In genomic region chr17:81511550-81511799, GRCh38 we compare ENCODE assay signal across 8 cellular contexts. TPM values are rescaled to one million over a fixed set of nuclear protein-coding genes. Genes with fewer than 3 reads are reported as not detected.
A peak's percentile ranks its signal among the peaks of the same experiment; 100 is the strongest.
DNase-seq lines count a peak whose midpoint lies in the region; ATAC-seq, FAIRE-seq and TF ChIP-seq lines count a peak whose summit lies in the region.

No MANE protein-coding gene starts in this region.

- peak overlapping the region; percentile 82 for H3K4me2 ChIP-seq in HepG2 (ENCODE audit: low read depth, low read length)

- TF ChIP-seq EP300 in HepG2 (IDR thresholded peaks at IDR 0.05; ENCODE audit: low read depth in 2 of 2, low read length in 2 of 2): no peak
- TF ChIP-seq EP300 in HepG2 (CRISPR knock-in tag; IDR thresholded peaks at IDR 0.05; ENCODE audit: borderline replicate concordance): no peak

- no TSS peak for BruUV-seq in HepG2 (replicated peaks; lab: Mats Ljungman, UMichigan)

- intact Hi-C loops in adrenal gland (cut with DNase I) (loop anchor here (10.0 kb wide), 1 partner anchor 93 kb away; no protein-coding TSS in a partner anchor), HepG2 (cut with micrococcal nuclease; ENCODE audit: unreplicated experiment) (loop anchor here (10.0 kb wide), 1 partner anchor 117 kb away; the partner anchor contains the start of gene BAHCC1), head of caudate nucleus (cut with DNase I) (loop anchor here (5.0 kb wide), 2 partner anchors 41 to 114 kb away; partner anchors contain the start of genes BAHCC1 and FAAP100)

- H3K4me3 ChIP-seq in adrenal gland (peak overlapping the region; percentile 48 to 95 (median 88)), HepG2 (replicated peaks in 1 of 3; ENCODE audit: insufficient read depth in 1 of 3, low read depth in 2 of 3, low read length in 3 of 3) (peak overlapping the region; percentile 67 to 90 (median 75)), thymus (ENCODE audit: low read length) (peak overlapping the region; percentile 99)

- in situ Hi-C loops in HepG2 (cut with HindIII; ENCODE audit: extremely low pct_ligation_motif_present, low pct_unique_long_range_greater_than_20kb): no loop called here

- no peak for FAIRE-seq in HepG2 (lab: Jason Lieb, UNC)

- TF ChIP-seq RAD21 in HepG2 (CRISPR knock-in tag; IDR thresholded peaks at IDR 0.05): no peak

- H3K79me2 ChIP-seq in HepG2 (ENCODE audit: insufficient read depth, low read length): peaks cover 26% of the 10 kb centered on the region

- CTCF ChIA-PET in HepG2 (lab: Yijun Ruan, JAX; ENCODE audit: low intra/inter-chr PET ratio, low total read pairs): no interaction called here

- no peak overlapping the region for H2AFZ ChIP-seq in HepG2 (ENCODE audit: low read length)

- peaks cover 26 to 50% of the 10 kb centered on the region in 2 donors for H3K4me1 ChIP-seq in adrenal gland (replicated peaks in 1 of 2)
- H3K4me1 ChIP-seq in HepG2 (ENCODE audit: insufficient read depth, low read length): peaks cover 58% of the 10 kb centered on the region
- H3K4me1 ChIP-seq in thymus (ENCODE audit: control insufficient read depth, insufficient read depth, low read length): peaks cover 12% of the 10 kb centered on the region

- H4K20me1 ChIP-seq in HepG2 (ENCODE audit: insufficient read depth, low read length): peaks cover 42% of the 10 kb centered on the region

- no peak for TF ChIP-seq POLR2A in adrenal gland (IDR thresholded peaks at IDR 0.05)
- TF ChIP-seq POLR2A in HepG2 (IDR thresholded peaks at IDR 0.05; ENCODE audit: insufficient read depth in 1 of 2, low read depth in 2 of 2, low read length in 2 of 2): no peak; a peak in 1 of 4 replicates

- H3K9ac ChIP-seq in HepG2 (ENCODE audit: insufficient read depth, low read depth, low read length): peak overlapping the region; percentile 86

- peaks cover 0 to 32% of the 10 kb centered on the region in 2 donors for H3K36me3 ChIP-seq in adrenal gland (replicated peaks in 1 of 2)
- H3K36me3 ChIP-seq in HepG2 (replicated peaks in 1 of 2; ENCODE audit: control insufficient read depth in 1 of 2, insufficient read depth in 2 of 2, low read length in 2 of 2): peaks cover 14 to 23% of the 10 kb centered on the region in 2 experiments
- peaks cover 37% of the 10 kb centered on the region for H3K36me3 ChIP-seq in thymus (ENCODE audit: control insufficient read depth, insufficient read depth)

- peak overlapping the region in 4 of 5 donors; percentile 24 to 99 (median 94) for H3K27ac ChIP-seq in adrenal gland
- H3K27ac ChIP-seq in HepG2 (ENCODE audit: extremely low read length, insufficient read depth, low read length): no peak overlapping the region
- peak overlapping the region; percentile 78 for H3K27ac ChIP-seq in thymus (ENCODE audit: low read depth)

- POLR2A ChIA-PET in HepG2 (lab: Yijun Ruan, JAX): interaction anchor here (0.7 to 4.1 kb wide), 5 partner anchors 8 to 116 kb away, joined by 3 to 21 read pairs (median 7); partner anchors contain the start of gene BAHCC1

- no peak for TF ChIP-seq CTCF in adrenal gland (IDR thresholded peaks at IDR 0.05)
- no peak for TF ChIP-seq CTCF in HepG2 (CRISPR knock-in tag; IDR thresholded peaks at IDR 0.05)

- ATAC-seq in HepG2 (no peak), left lobe of liver (no peak)

- H3K9me3 ChIP-seq in adrenal gland (replicated peaks in 1 of 3) (no peaks in the 10 kb centered on the region), HepG2 (ENCODE audit: low read length) (no peaks in the 10 kb centered on the region), thymus (ENCODE audit: control insufficient read depth) (no peaks in the 10 kb centered on the region)

- peak; percentile 82 for DNase-seq in activated CD8-positive, alpha-beta memory T cell treated with anti-CD3 and anti-CD28 coated beads for 24 hours
- no peak for DNase-seq in activated CD8-positive, alpha-beta memory T cell treated with anti-CD3 and anti-CD28 coated beads, Interleukin-2, amount 50 U/mL, for 48 hours
- DNase-seq in adrenal gland (no peak), HepG2 (ENCODE audit: low spot score) (no peak), middle frontal gyrus (ENCODE audit: extremely low spot score, low spot score) (no peak), left lobe of liver (ENCODE audit: low spot score) (no peak), head of caudate nucleus (no peak)

- 1 to 4% (median 2%) methylated on average over 9 to 10 of the region's 10 CpGs for WGBS in adrenal gland, 4 donors
- 31% methylated on average over 10 of the region's 10 CpGs for WGBS in HepG2 (ENCODE audit: low lambda C conversion rate)
- 1% methylated on average over 10 of the region's 10 CpGs for WGBS in thymus

- H3K27me3 ChIP-seq in adrenal gland: no peaks in the 10 kb centered on the region
- no peaks in the 10 kb centered on the region; a peak in 1 of 5 replicates for H3K27me3 ChIP-seq in HepG2 (ENCODE audit: control insufficient read depth in 1 of 2, insufficient read depth in 2 of 2, low read length in 2 of 2)
- H3K27me3 ChIP-seq in thymus (ENCODE audit: control insufficient read depth, insufficient read depth): no peaks in the 10 kb centered on the region

RNA-seq across cellular contexts. Expression of gene ACTG1, which starts 1.1 kb away (rescaled TPM):
- 1,000 to 10,000 TPM; 1,781 to 6,446 (median 2,486) TPM for total RNA-seq in adrenal gland
- 1,000 to 10,000 TPM in 2 of 3 donors, 100 to 1,000 TPM in 1; 828 to 1,140 (median 1,059) TPM for polyA plus RNA-seq in adrenal gland
- total RNA-seq in HepG2 (2016; rRNA removed; fragmentation: Illumina TruSeq; extraction: Trizol): 973 and 1,028 TPM in 2 replicates
- total RNA-seq in HepG2 (2016; cell fraction: cytosol; rRNA removed; fragmentation: Illumina TruSeq; extraction: Trizol; ENCODE audit: low read depth): 361 and 399 TPM in 2 replicates
- total RNA-seq in HepG2 (2016; cell fraction: insoluble cytoplasmic fraction; rRNA removed; fragmentation: Illumina TruSeq; extraction: Trizol): 848 and 989 TPM in 2 replicates
- total RNA-seq in HepG2 (2016; cell fraction: membrane; rRNA removed; fragmentation: Illumina TruSeq; extraction: Trizol): 986 and 1,002 TPM in 2 replicates
- 479 and 519 TPM in 2 replicates for total RNA-seq in HepG2 (2016; cell fraction: nucleus; rRNA removed; fragmentation: Illumina TruSeq; extraction: Trizol)
- polyA plus RNA-seq in HepG2 (2011; rRNA removed): 1,138 and 1,217 TPM in 2 replicates
- polyA plus RNA-seq in HepG2 (2011; cell fraction: cytosol; rRNA removed): 2,631 and 2,697 TPM in 2 replicates
- 3,693 and 3,967 TPM in 2 replicates for polyA plus RNA-seq in HepG2 (2011; cell fraction: nucleus; rRNA removed)
- 1,881 and 2,139 TPM in 2 replicates for polyA plus RNA-seq in HepG2 (2012)
- 598 and 619 TPM in 2 replicates for polyA plus RNA-seq in HepG2 (2016; cell fraction: cytosol; fragmentation: Illumina TruSeq; extraction: Trizol; ENCODE audit: low read depth)
- polyA plus RNA-seq in HepG2 (2016; cell fraction: insoluble cytoplasmic fraction; fragmentation: Illumina TruSeq; extraction: Trizol; ENCODE audit: low read depth): 1,358 and 1,713 TPM in 2 replicates
- polyA plus RNA-seq in HepG2 (2016; cell fraction: membrane; fragmentation: Illumina TruSeq; extraction: Trizol; ENCODE audit: low read depth): 1,224 and 1,364 TPM in 2 replicates
- polyA plus RNA-seq in HepG2 (2016; cell fraction: nucleus; fragmentation: Illumina TruSeq; extraction: Trizol; ENCODE audit: insufficient read depth, low read depth): 1,038 and 1,070 TPM in 2 replicates
- polyA minus RNA-seq in HepG2 (2011; rRNA and poly(A)+ RNA removed; ENCODE audit: low replicate concordance): 750 and 1,581 TPM in 2 replicates
- polyA minus RNA-seq in HepG2 (2011; cell fraction: cytosol; rRNA and poly(A)+ RNA removed): 1,072 and 1,192 TPM in 2 replicates
- 609 and 760 TPM in 2 replicates for polyA minus RNA-seq in HepG2 (2011; cell fraction: nucleus; rRNA and poly(A)+ RNA removed)
- polyA plus RNA-seq in thymus: 2,739 TPM
- 264 TPM for total RNA-seq in left lobe of liver

RNA-seq across cellular contexts. Expression of gene FSCN2, which starts 16.7 kb away (rescaled TPM):
- total RNA-seq in adrenal gland (1 to 10 TPM in 4 of 8 donors, under 1 TPM in 4; 0.39 to 1.9 (median 0.88) TPM), HepG2 (2016; rRNA removed; fragmentation: Illumina TruSeq; extraction: Trizol) (not detected in 2 replicates), left lobe of liver (0.18 TPM)
- polyA plus RNA-seq in adrenal gland (1 to 10 TPM in 1 of 3 donors, under 1 TPM in 1, not detected in 1; 0.51 to 1.7 TPM), HepG2 (2011; rRNA removed) (0.09 and 0.31 TPM in 2 replicates), thymus (0.87 TPM)
- total RNA-seq in HepG2 (2016; cell fraction: cytosol; rRNA removed; fragmentation: Illumina TruSeq; extraction: Trizol; ENCODE audit: low read depth): not detected in 2 replicates
- not detected in 2 replicates for total RNA-seq in HepG2 (2016; cell fraction: insoluble cytoplasmic fraction; rRNA removed; fragmentation: Illumina TruSeq; extraction: Trizol)
- total RNA-seq in HepG2 (2016; cell fraction: membrane; rRNA removed; fragmentation: Illumina TruSeq; extraction: Trizol): not detected in 2 replicates
- not detected in 2 replicates for total RNA-seq in HepG2 (2016; cell fraction: nucleus; rRNA removed; fragmentation: Illumina TruSeq; extraction: Trizol)
- polyA plus RNA-seq in HepG2 (2011; cell fraction: cytosol; rRNA removed): 0.17 TPM in 2 replicates
- polyA plus RNA-seq in HepG2 (2011; cell fraction: nucleus; rRNA removed): 2.2 and 2.8 TPM in 2 replicates
- 0.11 and 0.17 TPM in 2 replicates for polyA plus RNA-seq in HepG2 (2012)
- polyA plus RNA-seq in HepG2 (2016; cell fraction: cytosol; fragmentation: Illumina TruSeq; extraction: Trizol; ENCODE audit: low read depth): not detected in 2 replicates
- polyA plus RNA-seq in HepG2 (2016; cell fraction: insoluble cytoplasmic fraction; fragmentation: Illumina TruSeq; extraction: Trizol; ENCODE audit: low read depth): not detected in 2 replicates
- polyA plus RNA-seq in HepG2 (2016; cell fraction: membrane; fragmentation: Illumina TruSeq; extraction: Trizol; ENCODE audit: low read depth): not detected in 2 replicates
- not detected in 2 replicates for polyA plus RNA-seq in HepG2 (2016; cell fraction: nucleus; fragmentation: Illumina TruSeq; extraction: Trizol; ENCODE audit: insufficient read depth, low read depth)
- 1.5 and 1.9 TPM in 2 replicates for polyA minus RNA-seq in HepG2 (2011; rRNA and poly(A)+ RNA removed; ENCODE audit: low replicate concordance)
- polyA minus RNA-seq in HepG2 (2011; cell fraction: cytosol; rRNA and poly(A)+ RNA removed): not detected in 2 replicates
- 0.75 and 0.77 TPM in 2 replicates for polyA minus RNA-seq in HepG2 (2011; cell fraction: nucleus; rRNA and poly(A)+ RNA removed)

RNA-seq across cellular contexts. Expression of gene FAAP100, which starts 40.7 kb away (rescaled TPM):
- total RNA-seq in adrenal gland (10 to 100 TPM; 21.1 to 35.1 (median 31.7) TPM), HepG2 (2016; rRNA removed; fragmentation: Illumina TruSeq; extraction: Trizol) (13.9 and 20.8 TPM in 2 replicates), left lobe of liver (18.9 TPM)
- polyA plus RNA-seq in adrenal gland (10 to 100 TPM in 2 of 3 donors, 1 to 10 TPM in 1; 2.5 to 89.0 (median 41.0) TPM), HepG2 (2011; rRNA removed) (7.6 and 11.1 TPM in 2 replicates), thymus (43.9 TPM)
- 10.4 and 11.2 TPM in 2 replicates for total RNA-seq in HepG2 (2016; cell fraction: cytosol; rRNA removed; fragmentation: Illumina TruSeq; extraction: Trizol; ENCODE audit: low read depth)
- 11.4 and 20.4 TPM in 2 replicates for total RNA-seq in HepG2 (2016; cell fraction: insoluble cytoplasmic fraction; rRNA removed; fragmentation: Illumina TruSeq; extraction: Trizol)
- 23.6 and 25.4 TPM in 2 replicates for total RNA-seq in HepG2 (2016; cell fraction: membrane; rRNA removed; fragmentation: Illumina TruSeq; extraction: Trizol)
- total RNA-seq in HepG2 (2016; cell fraction: nucleus; rRNA removed; fragmentation: Illumina TruSeq; extraction: Trizol): 19.0 and 22.7 TPM in 2 replicates
- polyA plus RNA-seq in HepG2 (2011; cell fraction: cytosol; rRNA removed): 6.5 and 11.8 TPM in 2 replicates
- 37.4 and 38.6 TPM in 2 replicates for polyA plus RNA-seq in HepG2 (2011; cell fraction: nucleus; rRNA removed)
- polyA plus RNA-seq in HepG2 (2012): 9.3 and 10.7 TPM in 2 replicates
- 6.1 and 6.4 TPM in 2 replicates for polyA plus RNA-seq in HepG2 (2016; cell fraction: cytosol; fragmentation: Illumina TruSeq; extraction: Trizol; ENCODE audit: low read depth)
- 13.7 and 17.1 TPM in 2 replicates for polyA plus RNA-seq in HepG2 (2016; cell fraction: insoluble cytoplasmic fraction; fragmentation: Illumina TruSeq; extraction: Trizol; ENCODE audit: low read depth)
- 14.4 and 16.7 TPM in 2 replicates for polyA plus RNA-seq in HepG2 (2016; cell fraction: membrane; fragmentation: Illumina TruSeq; extraction: Trizol; ENCODE audit: low read depth)
- polyA plus RNA-seq in HepG2 (2016; cell fraction: nucleus; fragmentation: Illumina TruSeq; extraction: Trizol; ENCODE audit: insufficient read depth, low read depth): 43.7 and 45.9 TPM in 2 replicates
- 13.6 and 27.9 TPM in 2 replicates for polyA minus RNA-seq in HepG2 (2011; rRNA and poly(A)+ RNA removed; ENCODE audit: low replicate concordance)
- 7.7 and 8.2 TPM in 2 replicates for polyA minus RNA-seq in HepG2 (2011; cell fraction: cytosol; rRNA and poly(A)+ RNA removed)
- 22.8 and 26.2 TPM in 2 replicates for polyA minus RNA-seq in HepG2 (2011; cell fraction: nucleus; rRNA and poly(A)+ RNA removed)
